In the genomic region with DNA sequence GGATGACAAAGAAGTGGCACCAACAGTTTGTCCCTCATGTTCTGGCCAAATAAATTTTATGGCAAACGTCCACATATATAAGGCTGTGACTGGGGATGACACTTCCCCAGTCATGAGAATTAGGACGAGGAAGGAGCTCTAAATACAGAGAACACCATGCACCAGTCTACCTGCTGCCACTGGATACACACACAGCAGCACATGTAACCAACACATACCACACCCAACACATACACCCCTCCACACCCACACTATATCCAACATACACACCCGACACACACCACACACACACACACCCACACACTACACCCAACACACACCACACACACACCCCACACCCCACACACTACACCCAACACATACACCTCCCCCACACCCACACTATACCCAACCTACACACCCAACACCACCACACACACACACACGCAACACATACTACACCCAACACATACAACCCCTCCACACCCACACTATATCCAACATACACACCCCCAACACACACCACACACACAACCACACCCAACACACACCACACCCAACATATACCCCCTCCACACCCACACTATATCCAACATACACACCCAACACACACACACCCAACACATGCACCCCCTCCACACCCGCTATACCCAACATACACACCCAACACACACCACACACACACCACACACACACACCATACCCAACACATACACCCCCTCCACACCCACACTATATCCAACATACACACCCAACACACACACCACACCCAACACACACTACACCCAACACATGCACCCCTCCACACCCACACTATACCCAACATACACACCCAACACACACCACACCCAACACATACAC, we compare ENCODE assay signal across 10 cellular contexts.
DNase-seq lines count a peak whose midpoint lies in the region; ATAC-seq and TF ChIP-seq lines count a peak whose summit lies in the region.
"Had no signal": no experiment of that assay in that cellular context is flagged by ENCODE, and none has a peak within 500 bp of the region (broad histone marks: within the 10 kb centered on the region; RNA-seq: fewer than 3 reads in every experiment).

No MANE protein-coding gene starts in this region.

- H3K27me3 ChIP-seq in Peyer's patch = no peaks in the 10 kb centered on the region

- H3K9me3 ChIP-seq in Peyer's patch = no peaks in the 10 kb centered on the region

- no peak for TF ChIP-seq POLR2A in Peyer's patch (IDR thresholded peaks at IDR 0.05)

- H3K27me3 Mint-ChIP-seq in memory B cell (no peaks in the 10 kb centered on the region), T-cell (no peaks in the 10 kb centered on the region)
- no peaks in the 10 kb centered on the region for H3K27me3 Mint-ChIP-seq in activated naive CD8-positive, alpha-beta T cell treated with anti-CD3 and anti-CD28 coated beads, Interleukin-2, amount 50 U/mL, for 24 hours

- H3K4me3 Mint-ChIP-seq in memory B cell = peak overlapping the region; percentile 44
- no peak overlapping the region for H3K4me3 Mint-ChIP-seq in T-cell
- no peak overlapping the region for H3K4me3 Mint-ChIP-seq in activated naive CD8-positive, alpha-beta T cell treated with anti-CD3 and anti-CD28 coated beads, Interleukin-2, amount 50 U/mL, for 24 hours

- no peaks in the 10 kb centered on the region for H3K4me1 ChIP-seq in Peyer's patch

- DNase-seq in Peyer's patch = peak in 1 of 3 donors; percentile 44
- no peak for DNase-seq in memory B cell (ENCODE audit: low spot score in 2 of 2)
- DNase-seq in GF-D8 (lab: John Stamatoyannopoulos, UW) = no peak
- no peak for DNase-seq in T-cell
- DNase-seq in activated naive CD8-positive, alpha-beta T cell treated with anti-CD3 and anti-CD28 coated beads, Interleukin-2, amount 50 U/mL, for 24 hours = no peak
- no peak for DNase-seq in mesenteric fat pad (ENCODE audit: low spot score)
- DNase-seq: activated T-cell treated with anti-CD3 and anti-CD28 coated beads for 4 hours, MM.1S had no signal

- CTCF ChIA-PET in T-cell (lab: Charles Lee) = interaction anchor here in 1 of 2 donors (0.6 kb wide), 1 partner anchor 629 kb away, joined by 6 read pairs; no protein-coding TSS in a partner anchor

- no peak overlapping the region for H3K4me3 ChIP-seq in Peyer's patch

- TF ChIP-seq CTCF in Peyer's patch (IDR thresholded peaks at IDR 0.05) = no peak

- no peaks in the 10 kb centered on the region for H3K9me3 Mint-ChIP-seq in memory B cell
- H3K9me3 Mint-ChIP-seq in T-cell = no peaks in the 10 kb centered on the region
- no peaks in the 10 kb centered on the region for H3K9me3 Mint-ChIP-seq in activated naive CD8-positive, alpha-beta T cell treated with anti-CD3 and anti-CD28 coated beads, Interleukin-2, amount 50 U/mL, for 24 hours

- H3K36me3 ChIP-seq in Peyer's patch = peaks cover 0 to 22% (median 0%) of the 10 kb centered on the region in 3 donors

- POLR2A ChIA-PET in T-cell (lab: Charles Lee) = no interaction called here

- peak overlapping the region; percentile 95 for H3K27ac Mint-ChIP-seq in memory B cell
- no peak overlapping the region for H3K27ac Mint-ChIP-seq in T-cell
- no peak overlapping the region for H3K27ac Mint-ChIP-seq in activated naive CD8-positive, alpha-beta T cell treated with anti-CD3 and anti-CD28 coated beads, Interleukin-2, amount 50 U/mL, for 24 hours

- H3K27ac ChIP-seq in Peyer's patch = peak overlapping the region in 3 of 4 donors; percentile 39 to 71 (median 52)

- H3K4me1 Mint-ChIP-seq in memory B cell (peaks cover 63% of the 10 kb centered on the region), T-cell (peaks cover 7 to 32% (median 24%) of the 10 kb centered on the region in 3 donors)
- peaks cover 10% of the 10 kb centered on the region for H3K4me1 Mint-ChIP-seq in activated naive CD8-positive, alpha-beta T cell treated with anti-CD3 and anti-CD28 coated beads, Interleukin-2, amount 50 U/mL, for 24 hours

- ATAC-seq in GM18502 (IDR thresholded peaks at IDR 0.05; ENCODE audit: poor library complexity, unreplicated experiment) (peak; percentile 36), GM21825 (IDR thresholded peaks at IDR 0.05; ENCODE audit: unreplicated experiment) (peak; percentile 5), memory B cell (ENCODE audit: low read depth) (no peak), T-cell (replicated peaks in 1 of 4) (no peak)
- ATAC-seq in activated naive CD8-positive, alpha-beta T cell treated with anti-CD3 and anti-CD28 coated beads, Interleukin-2, amount 50 U/mL, for 24 hours = no peak

- peaks cover 13% of the 10 kb centered on the region for H3K36me3 Mint-ChIP-seq in memory B cell
- peaks cover 33% of the 10 kb centered on the region for H3K36me3 Mint-ChIP-seq in T-cell
- H3K36me3 Mint-ChIP-seq in activated naive CD8-positive, alpha-beta T cell treated with anti-CD3 and anti-CD28 coated beads, Interleukin-2, amount 50 U/mL, for 24 hours (ENCODE audit: low read depth) = peaks cover 4% of the 10 kb centered on the region

Comparison
In these comparisons a context has a peak if more than half of its experiments do, and no peak if none do; other contexts are left out.
1. ATAC-seq: peak in GM18502 (single experiment) and GM21825 (single experiment); none in memory B cell (single experiment), T-cell (0 of 4) and activated naive CD8-positive, alpha-beta T cell treated with anti-CD3 and anti-CD28 coated beads, Interleukin-2, amount 50 U/mL, for 24 hours (single experiment).